Comparison of ENCODE assay signal across 26 cellular contexts in genomic region chr10:132829403-132829802, GRCh38. TPM values are rescaled to one million over a fixed set of nuclear protein-coding genes. Genes with fewer than 3 reads are reported as not detected.
"Had no signal": no experiment of that assay in that cellular context is flagged by ENCODE, and none has a peak within 500 bp of the region (broad histone marks: within the 10 kb centered on the region; RNA-seq: fewer than 3 reads in every experiment).

No MANE protein-coding gene starts in this region.

- H3K4me1 ChIP-seq: ascending aorta, body of pancreas, SJCRH30 had no signal

- H3K4me1 Mint-ChIP-seq: central memory CD8-positive, alpha-beta T cell had no signal

- H3K27me3 Mint-ChIP-seq: activated naive CD8-positive, alpha-beta T cell treated with anti-CD3 and anti-CD28 coated beads, Interleukin-2, amount 50 U/mL, for 24 hours; central memory CD8-positive, alpha-beta T cell had no signal

- H3K9me3 Mint-ChIP-seq: activated naive CD4-positive, alpha-beta T cell treated with anti-CD3 and anti-CD28 coated beads, Interleukin-2, amount 50 U/mL, for 72 hours; activated naive CD8-positive, alpha-beta T cell treated with anti-CD3 and anti-CD28 coated beads, Interleukin-2, amount 50 U/mL, for 24 hours; activated T-cell treated with anti-CD3 and anti-CD28 coated beads, Interleukin-2, amount 50 U/mL, for 4 hours; central memory CD8-positive, alpha-beta T cell had no signal

- ATAC-seq: activated CD4-positive, CD25-positive, alpha-beta regulatory T cell treated with anti-CD3 and anti-CD28 coated beads, Interleukin-2, amount 50 U/mL, for 24 hours; activated CD8-positive, alpha-beta T cell treated with anti-CD3 and anti-CD28 coated beads, Interleukin-2, amount 10 ng/mL, durations not matched to agents 7 days and 5 days; activated naive CD4-positive, alpha-beta T cell treated with anti-CD3 and anti-CD28 coated beads, Interleukin-2, amount 50 U/mL, for 72 hours; activated naive CD8-positive, alpha-beta T cell treated with anti-CD3 and anti-CD28 coated beads, Interleukin-2, amount 50 U/mL, for 24 hours; activated T-cell treated with anti-CD3 and anti-CD28 coated beads, Interleukin-2, amount 50 U/mL, for 4 hours; body of pancreas; PC-3 had no signal

- H3K27me3 ChIP-seq: ascending aorta, body of pancreas, SJCRH30 had no signal

- H3K9me3 ChIP-seq: ascending aorta, body of pancreas, SJCRH30 had no signal

- H3K4me3 Mint-ChIP-seq: activated CD8-positive, alpha-beta T cell treated with anti-CD3 and anti-CD28 coated beads, Interleukin-2, amount 10 ng/mL, durations not matched to agents 7 days and 5 days; activated naive CD8-positive, alpha-beta T cell treated with anti-CD3 and anti-CD28 coated beads, Interleukin-2, amount 50 U/mL, for 24 hours; activated T-cell treated with anti-CD3 and anti-CD28 coated beads, Interleukin-2, amount 50 U/mL, for 4 hours; central memory CD8-positive, alpha-beta T cell; T-helper 1 cell treated with Interleukin-12 subunit alpha and Interleukin-12 subunit beta and Interleukin-4 antibody, amounts not matched to agents 30 μg/mL and 1 μg/mL, for 36 hours had no signal

- H3K27ac ChIP-seq: ascending aorta, body of pancreas, SJCRH30 had no signal

- FAIRE-seq: bronchial epithelial cell, RCC 7860 had no signal

- H3K27ac Mint-ChIP-seq: activated CD8-positive, alpha-beta T cell treated with anti-CD3 and anti-CD28 coated beads, Interleukin-2, amount 10 ng/mL, durations not matched to agents 7 days and 5 days; activated naive CD4-positive, alpha-beta T cell treated with anti-CD3 and anti-CD28 coated beads, Interleukin-2, amount 50 U/mL, for 72 hours; activated naive CD8-positive, alpha-beta T cell treated with anti-CD3 and anti-CD28 coated beads, Interleukin-2, amount 50 U/mL, for 24 hours; T-helper 1 cell treated with Interleukin-12 subunit alpha and Interleukin-12 subunit beta and Interleukin-4 antibody, amounts not matched to agents 30 μg/mL and 1 μg/mL, for 36 hours had no signal

- H3K4me3 ChIP-seq: ascending aorta, body of pancreas, SJCRH30 had no signal

- H3K36me3 ChIP-seq: ascending aorta, SJCRH30 had no signal

- DNase-seq: activated CD4-positive, alpha-beta T cell treated with anti-CD3 and anti-CD28 coated beads for 48 hours; activated CD4-positive, alpha-beta T cell treated with anti-CD3 and anti-CD28 coated beads, Interleukin-2, amount 50 U/mL, for 4 hours; activated CD8-positive, alpha-beta T cell treated with anti-CD3 and anti-CD28 coated beads, Interleukin-2, amount 10 ng/mL, durations not matched to agents 7 days and 5 days; activated naive CD4-positive, alpha-beta T cell treated with Interleukin-2 at 50 U/mL for 16 hours; activated naive CD8-positive, alpha-beta T cell treated with anti-CD3 and anti-CD28 coated beads, Interleukin-2, amount 50 U/mL, for 24 hours; activated T-cell treated with anti-CD3 and anti-CD28 coated beads, Interleukin-2, amount 50 U/mL, for 4 hours; amniotic stem cell; body of pancreas; KG1; MV-4-11; NCI-H1105 treated with DMSO at 0.1 percent for 48 hours; NCI-H1436 treated with DMSO at 0.1 percent for 48 hours; NCI-H187; NCI-H2081; NCI-H510A treated with DMSO at 0.1 percent for 48 hours; NCI-H69; PC-3; SJCRH30 had no signal

- H3K36me3 Mint-ChIP-seq: activated naive CD4-positive, alpha-beta T cell treated with anti-CD3 and anti-CD28 coated beads, Interleukin-2, amount 50 U/mL, for 72 hours had no signal

RNA-seq across cellular contexts. Expression of gene NKX6-2, which starts 43.5 kb away (rescaled TPM):
- total RNA-seq: activated CD8-positive, alpha-beta T cell treated with anti-CD3 and anti-CD28 coated beads, Interleukin-2, amount 10 ng/mL, durations not matched to agents 7 days and 5 days; activated naive CD4-positive, alpha-beta T cell treated with anti-CD3 and anti-CD28 coated beads, Interleukin-2, amount 50 U/mL, for 72 hours; activated T-cell treated with anti-CD3 and anti-CD28 coated beads, Interleukin-2, amount 50 U/mL, for 4 hours; ascending aorta; bronchial epithelial cell; MCF 10A; PC-3; SJCRH30 had no signal
